10 cellular contexts compared by ENCODE assay signal in the genomic region with DNA sequence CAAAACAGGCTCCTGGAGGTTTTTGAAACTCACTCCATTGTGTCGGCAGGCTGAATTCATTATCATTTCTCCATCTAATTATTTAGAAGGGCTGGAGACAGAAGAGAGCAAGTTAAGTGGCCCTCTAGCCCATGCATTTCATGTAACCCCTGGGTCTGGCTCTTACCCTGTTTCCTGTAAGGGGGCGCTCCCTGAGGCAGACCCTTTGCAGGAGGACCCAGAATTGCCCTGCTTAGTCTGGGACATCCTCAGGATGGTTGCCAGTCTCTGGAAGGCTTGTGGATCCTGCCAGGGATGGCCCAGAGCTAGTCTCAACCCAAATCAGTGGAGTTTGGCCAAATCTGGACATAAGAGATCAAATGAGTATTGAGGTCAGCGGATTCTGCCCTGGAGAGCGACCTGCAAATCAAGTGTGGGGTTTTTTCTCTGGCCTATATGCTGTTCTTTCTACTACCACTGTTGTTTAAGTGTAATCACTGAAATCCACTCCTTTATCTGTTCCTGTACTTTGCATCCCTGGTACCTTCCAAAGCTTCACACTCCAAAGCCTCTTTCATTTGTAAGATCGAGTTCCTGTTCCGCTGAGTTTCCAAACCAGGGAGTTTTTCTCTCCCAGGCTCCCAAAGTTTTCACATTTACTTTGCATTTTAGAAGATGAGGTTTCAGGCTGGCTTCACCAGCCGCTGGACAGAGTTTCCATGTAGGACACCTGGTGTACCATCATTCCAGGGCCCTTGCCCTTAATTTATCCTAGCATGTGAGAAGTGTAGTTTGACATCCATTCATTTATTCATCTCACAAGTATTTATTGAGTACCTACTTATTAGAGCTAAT. TPM values are rescaled to one million over a fixed set of nuclear protein-coding genes. Genes with fewer than 3 reads are reported as not detected.
A peak's percentile ranks its signal among the peaks of the same experiment; 100 is the strongest.
DNase-seq lines count a peak whose midpoint lies in the region; ATAC-seq and TF ChIP-seq lines count a peak whose summit lies in the region.
"Had no signal": no experiment of that assay in that cellular context is flagged by ENCODE, and none has a peak within 500 bp of the region (broad histone marks: within the 10 kb centered on the region; RNA-seq: fewer than 3 reads in every experiment).

No MANE protein-coding gene starts in this region.

- intact Hi-C loops in heart left ventricle (cut with DNase I) (loop anchor here in 7 of 10 donors (5.0 to 10.0 kb wide), 6 partner anchors 348 to 985 kb away; partner anchors contain the start of gene RELL1 (in 1 of the 7)), cardiac septum (cut with DNase I) (loop anchor here (2.0 to 5.0 kb wide), 2 partner anchors 288 to 607 kb away; no protein-coding TSS in a partner anchor), dorsolateral prefrontal cortex (cut with DNase I) (loop anchor here (5.0 to 10.0 kb wide), 3 partner anchors 175 to 985 kb away; partner anchors contain the start of gene RELL1 (in 1 of the 2)), natural killer cell (cut with micrococcal nuclease) (loop anchor here (10.0 kb wide), 1 partner anchor 145 kb away; no protein-coding TSS in a partner anchor)

- no peaks in the 10 kb centered on the region for H3K36me3 Mint-ChIP-seq in natural killer cell

- DNase-seq in heart left ventricle (no peak), cardiac septum (ENCODE audit: low spot score) (no peak), dorsolateral prefrontal cortex (no peak), natural killer cell (no peak), EL (no peak), GM13977 (ENCODE audit: low spot score) (no peak)
- DNase-seq: NCI-H446 had no signal

- H3K4me3 ChIP-seq in heart left ventricle (peak overlapping the region in 9 of 12 donors; percentile 1 to 81 (median 18)), dorsolateral prefrontal cortex (peak overlapping the region in 32 of 59 donors; percentile 0 to 81 (median 14)), urinary bladder (ENCODE audit: low read depth, low read length) (no peak overlapping the region)

- H3K27me3 Mint-ChIP-seq in natural killer cell (ENCODE audit: low read depth in 2 of 2): no peaks in the 10 kb centered on the region

- peak overlapping the region; percentile 78 for H3K4me3 Mint-ChIP-seq in natural killer cell

- H3K4me1 ChIP-seq in heart left ventricle (peaks cover 37 to 98% (median 86%) of the 10 kb centered on the region in 12 donors), urinary bladder (ENCODE audit: insufficient read depth) (peaks cover 5% of the 10 kb centered on the region)

- TF ChIP-seq POLR2A in heart left ventricle (IDR thresholded peaks at IDR 0.05): no peak

- H3K27ac ChIP-seq in heart left ventricle (peak overlapping the region; percentile 20 to 100 (median 99)), dorsolateral prefrontal cortex (peak overlapping the region; percentile 2 to 100 (median 97)), urinary bladder (ENCODE audit: low read depth) (peak overlapping the region; percentile 15)

- in situ Hi-C loops in GM13977 (cut with MboI; ENCODE audit: low pct_unique_long_range_greater_than_20kb, low sequenced_read_pairs, unreplicated experiment): loop anchor here (5.0 to 10.0 kb wide), 3 partner anchors 348 to 605 kb away; no protein-coding TSS in a partner anchor

- H3K36me3 ChIP-seq in heart left ventricle: no peaks in the 10 kb centered on the region
- no peaks in the 10 kb centered on the region for H3K36me3 ChIP-seq in urinary bladder (ENCODE audit: insufficient read depth)

- H3K27me3 ChIP-seq in heart left ventricle: no peaks in the 10 kb centered on the region
- H3K27me3 ChIP-seq in dorsolateral prefrontal cortex: no peaks in the 10 kb centered on the region

- H3K27ac Mint-ChIP-seq in natural killer cell: peak overlapping the region; percentile 90 to 99

- ATAC-seq in heart left ventricle: no peak
- no peak for ATAC-seq in natural killer cell
- ATAC-seq in HG02798 (IDR thresholded peaks at IDR 0.05; ENCODE audit: poor library complexity, unreplicated experiment): no peak
- ATAC-seq: activated CD4-positive, CD25-positive, alpha-beta regulatory T cell treated with anti-CD3 and anti-CD28 coated beads, Interleukin-2, amount 50 U/mL, for 24 hours had no signal

- WGBS in heart left ventricle, 4 donors: 60 to 72% (median 66%) methylated on average over 7 of the region's 7 CpGs
- WGBS in urinary bladder: 67% methylated on average over 7 of the region's 7 CpGs

- H3K9me3 ChIP-seq in heart left ventricle: no peaks in the 10 kb centered on the region

- TF ChIP-seq CTCF in heart left ventricle (IDR thresholded peaks at IDR 0.05) (no peak), dorsolateral prefrontal cortex (IDR thresholded peaks at IDR 0.05 in 54 of 56, conservative IDR thresholded peaks at IDR 0.05 in 2 of 56; ENCODE audit: low read depth in 1 of 56, partially characterized antibody in 56 of 56) (no peak), natural killer cell (IDR thresholded peaks at IDR 0.05) (no peak), GM13977 (IDR thresholded peaks at IDR 0.05; ENCODE audit: extremely low read depth, insufficient read depth, missing control alignments) (no peak)

- H3K9me3 Mint-ChIP-seq in natural killer cell: no peaks in the 10 kb centered on the region

- peaks cover 85 to 88% of the 10 kb centered on the region in 2 donors for H3K4me1 Mint-ChIP-seq in natural killer cell

RNA-seq across cellular contexts. Expression of gene KLF3, which starts 6.3 kb away (rescaled TPM):
- total RNA-seq in heart left ventricle (10 to 100 TPM; 17.8 to 36.4 (median 21.1) TPM), cardiac septum (25.3 TPM), dorsolateral prefrontal cortex (10 to 100 TPM; 20.0 to 55.9 (median 31.2) TPM), natural killer cell (100 to 1,000 TPM; 109 to 114 (median 112) TPM), urinary bladder (65.0 TPM)
- polyA plus RNA-seq in heart left ventricle (10 to 100 TPM in 1 of 2 donors, 1 to 10 TPM in 1; 7.4 to 16.0 TPM), urinary bladder (25.7 TPM)

Comparison
In these comparisons a context has a peak if more than half of its experiments do, and no peak if none do; other contexts are left out.
1. H3K27ac ChIP-seq: peak in every context shown above with its lines; median percentile 99 in heart left ventricle; 97 in dorsolateral prefrontal cortex; 15 in urinary bladder.